In the genomic region with DNA sequence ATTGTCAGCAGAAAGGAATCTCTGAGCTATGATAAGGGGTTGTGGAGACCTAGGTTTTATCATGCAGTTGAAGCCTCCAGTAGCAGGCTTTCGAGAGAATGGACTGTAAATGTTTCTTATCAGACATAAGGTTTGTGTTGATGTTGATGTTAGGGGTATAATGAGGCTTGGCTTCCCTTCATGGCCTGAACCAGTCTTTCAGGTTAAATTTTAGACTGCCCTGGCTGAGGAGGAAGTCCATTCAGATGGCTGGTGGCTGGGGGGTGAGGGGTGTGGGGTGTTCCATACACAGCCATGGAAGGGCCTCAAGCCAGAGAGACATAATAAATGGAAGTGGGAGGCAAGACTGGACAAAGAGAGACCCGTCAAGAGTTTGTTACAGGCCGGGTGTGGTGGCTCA, we compare ENCODE assay signal across 16 cellular contexts.
DNase-seq lines count a peak whose midpoint lies in the region; ATAC-seq and TF ChIP-seq lines count a peak whose summit lies in the region.
"Had no signal": no experiment of that assay in that cellular context is flagged by ENCODE, and none has a peak within 500 bp of the region (broad histone marks: within the 10 kb centered on the region; RNA-seq: fewer than 3 reads in every experiment).

No MANE protein-coding gene starts in this region.

- WGBS in lower leg skin, 2 donors, result 76 to 85% methylated on average over 3 of the region's 3 CpGs

- peak overlapping the region; percentile 77 to 97 (median 93) for H3K4me2 ChIP-seq in BLaER1 treated with 17β-estradiol and CSF1 and Interleukin-3, amounts not matched to agents 10 nM and 100 nM

- no peak for TF ChIP-seq POLR2A in lower leg skin (IDR thresholded peaks at IDR 0.05)

- no TSS peak for BruUV-seq in Calu3 (replicated peaks; lab: Mats Ljungman, UMichigan)

- POLR2A ChIA-PET in activated naive CD8-positive, alpha-beta T cell treated with anti-CD3 and anti-CD28 coated beads, Interleukin-2, amount 10 ng/mL, durations not matched to agents 7 days and 5 days (lab: Charles Lee), result interaction anchor here (0.7 to 11.1 kb wide), 7 partner anchors 8 to 77 kb away, joined by 4 to 238 read pairs (median 30); partner anchors contain the start of gene IRF2BPL

- no peak for DNase-seq in Calu3
- no peak for DNase-seq in activated naive CD8-positive, alpha-beta T cell treated with anti-CD3 and anti-CD28 coated beads, Interleukin-2, amount 10 ng/mL, durations not matched to agents 7 days and 5 days
- DNase-seq in naive B cell, result no peak
- no peak for DNase-seq in lower leg skin (ENCODE audit: low spot score in 2 of 2)
- no peak for DNase-seq in HAP-1 (ENCODE audit: low spot score in 2 of 2)
- DNase-seq: AML-193; cerebellar nuclear complex; DMS79 treated with DMSO at 0.1 percent for 48 hours; foreskin melanocyte; MG63; NCI-H2081 treated with DMSO at 0.1 percent for 48 hours; NCI-H82; nucleus accumbens; stimulated activated CD4-positive, alpha-beta T cell treated with anti-CD3 and anti-CD28 coated beads, Interleukin-4, amount 100 ng/mL, for 4 hours had no signal

- H3K4me1 ChIP-seq in BLaER1 treated with 17β-estradiol and CSF1 and Interleukin-3, amounts not matched to agents 10 nM and 100 nM, result peaks cover 46 to 77% (median 68%) of the 10 kb centered on the region in 10 experiments
- peaks cover 10% of the 10 kb centered on the region for H3K4me1 ChIP-seq in HAP-1

- no peak overlapping the region for H3K4me3 ChIP-seq in BLaER1 treated with 17β-estradiol and CSF1 and Interleukin-3, amounts not matched to agents 10 nM and 100 nM
- H3K4me3 ChIP-seq in lower leg skin (ENCODE audit: low read depth, poor library complexity, severe bottlenecking) (no peak overlapping the region), HAP-1 (no peak overlapping the region)
- H3K4me3 ChIP-seq: MG63 had no signal

- H3K9me3 ChIP-seq in BLaER1 treated with 17β-estradiol and CSF1 and Interleukin-3, amounts not matched to agents 10 nM and 100 nM (replicated peaks in 1 of 11), result no peaks in the 10 kb centered on the region
- H3K9me3 ChIP-seq in HAP-1, result no peaks in the 10 kb centered on the region
- H3K9me3 ChIP-seq: MG63 had no signal

- H3K4me1 Mint-ChIP-seq in Calu3 (ENCODE audit: low read depth, unreplicated experiment), result peaks cover 55% of the 10 kb centered on the region
- H3K4me1 Mint-ChIP-seq in activated naive CD8-positive, alpha-beta T cell treated with anti-CD3 and anti-CD28 coated beads, Interleukin-2, amount 10 ng/mL, durations not matched to agents 7 days and 5 days, result peaks cover 67% of the 10 kb centered on the region
- H3K4me1 Mint-ChIP-seq in naive B cell, result peaks cover 46 to 69% (median 68%) of the 10 kb centered on the region in 3 donors

- H3K9ac ChIP-seq in BLaER1 treated with 17β-estradiol and CSF1 and Interleukin-3, amounts not matched to agents 10 nM and 100 nM, result no peak overlapping the region

- ATAC-seq in activated naive CD8-positive, alpha-beta T cell treated with anti-CD3 and anti-CD28 coated beads, Interleukin-2, amount 10 ng/mL, durations not matched to agents 7 days and 5 days (ENCODE audit: low read depth), result no peak
- ATAC-seq in naive B cell (ENCODE audit: low read depth in 2 of 2), result no peak
- no peak for ATAC-seq in HG02763 (IDR thresholded peaks at IDR 0.05; ENCODE audit: unreplicated experiment)

- no peaks in the 10 kb centered on the region for H3K27me3 Mint-ChIP-seq in Calu3 (ENCODE audit: unreplicated experiment)
- H3K27me3 Mint-ChIP-seq in activated naive CD8-positive, alpha-beta T cell treated with anti-CD3 and anti-CD28 coated beads, Interleukin-2, amount 10 ng/mL, durations not matched to agents 7 days and 5 days, result no peaks in the 10 kb centered on the region
- no peaks in the 10 kb centered on the region for H3K27me3 Mint-ChIP-seq in naive B cell

- H3K4me3 Mint-ChIP-seq in Calu3 (ENCODE audit: low read depth, unreplicated experiment) (no peak overlapping the region), naive B cell (peak overlapping the region in 4 of 8 donors; percentile 13 to 92 (median 70))
- peak overlapping the region; percentile 83 for H3K4me3 Mint-ChIP-seq in activated naive CD8-positive, alpha-beta T cell treated with anti-CD3 and anti-CD28 coated beads, Interleukin-2, amount 10 ng/mL, durations not matched to agents 7 days and 5 days

- intact Hi-C loops in Calu3 (cut with micrococcal nuclease; ENCODE audit: unreplicated experiment) (loop anchor here (5.0 kb wide), 2 partner anchors 46 to 59 kb away; no protein-coding TSS in a partner anchor), lower leg skin (cut with DNase I; ENCODE audit: low total_unique reads) (no loop called here)

- CTCF ChIA-PET in Calu3 (lab: Charles Lee), result interaction anchor here (0.6 to 2.2 kb wide), 4 partner anchors 50 to 259 kb away, joined by 3 to 10 read pairs (median 6); no protein-coding TSS in a partner anchor

- H4K20me1 ChIP-seq in BLaER1 treated with 17β-estradiol and CSF1 and Interleukin-3, amounts not matched to agents 10 nM and 100 nM, result no peaks in the 10 kb centered on the region

- in situ Hi-C loops in HAP-1 (cut with MboI; ENCODE audit: low sequenced_read_pairs), result no loop called here

- H3K9me3 Mint-ChIP-seq in Calu3 (ENCODE audit: low read depth, unreplicated experiment), result no peaks in the 10 kb centered on the region
- no peaks in the 10 kb centered on the region for H3K9me3 Mint-ChIP-seq in activated naive CD8-positive, alpha-beta T cell treated with anti-CD3 and anti-CD28 coated beads, Interleukin-2, amount 10 ng/mL, durations not matched to agents 7 days and 5 days
- no peaks in the 10 kb centered on the region for H3K9me3 Mint-ChIP-seq in naive B cell

- peak overlapping the region in 2 of 11 experiments; percentile 12 to 77; a peak in 2 of 22 replicates for H3K27ac ChIP-seq in BLaER1 treated with 17β-estradiol and CSF1 and Interleukin-3, amounts not matched to agents 10 nM and 100 nM

- H3K36me3 ChIP-seq in BLaER1 treated with 17β-estradiol and CSF1 and Interleukin-3, amounts not matched to agents 10 nM and 100 nM, result no peaks in the 10 kb centered on the region
- no peaks in the 10 kb centered on the region for H3K36me3 ChIP-seq in HAP-1 (replicated peaks)
- H3K36me3 ChIP-seq: MG63 had no signal

- H3K27me3 ChIP-seq in BLaER1 treated with 17β-estradiol and CSF1 and Interleukin-3, amounts not matched to agents 10 nM and 100 nM, result peaks cover 0 to 4% (median 0%) of the 10 kb centered on the region in 11 experiments; a peak in 1 of 22 replicates
- no peaks in the 10 kb centered on the region for H3K27me3 ChIP-seq in HAP-1 (ENCODE audit: low read depth)
- H3K27me3 ChIP-seq: MG63 had no signal

- H3K27ac Mint-ChIP-seq in Calu3 (ENCODE audit: unreplicated experiment), result peak overlapping the region; percentile 14
- peak overlapping the region; percentile 98 for H3K27ac Mint-ChIP-seq in activated naive CD8-positive, alpha-beta T cell treated with anti-CD3 and anti-CD28 coated beads, Interleukin-2, amount 10 ng/mL, durations not matched to agents 7 days and 5 days
- H3K27ac Mint-ChIP-seq in naive B cell, result peak overlapping the region; percentile 77 to 100 (median 99)

- H3K36me3 Mint-ChIP-seq in Calu3 (ENCODE audit: insufficient read depth, unreplicated experiment) (peaks cover 14% of the 10 kb centered on the region), naive B cell (no peaks in the 10 kb centered on the region)
- H3K36me3 Mint-ChIP-seq in activated naive CD8-positive, alpha-beta T cell treated with anti-CD3 and anti-CD28 coated beads, Interleukin-2, amount 10 ng/mL, durations not matched to agents 7 days and 5 days, result peaks cover 3% of the 10 kb centered on the region

- no peak for TF ChIP-seq CTCF in Calu3 (IDR thresholded peaks at IDR 0.05; ENCODE audit: unreplicated experiment)
- no peak for TF ChIP-seq CTCF in lower leg skin (IDR thresholded peaks at IDR 0.05)

Comparison
In these comparisons a context has a peak if more than half of its experiments do, and no peak if none do; other contexts are left out.
1. H3K27ac Mint-ChIP-seq: peak in every context shown above with its lines; median percentile 99 in naive B cell; 98 in activated naive CD8-positive, alpha-beta T cell treated with anti-CD3 and anti-CD28 coated beads, Interleukin-2, amount 10 ng/mL, durations not matched to agents 7 days and 5 days; 14 in Calu3.